In genomic region chr19:39532233-39533002, GRCh38 we compare ENCODE assay signal across 1 cellular context.
TF ChIP-seq lines count a peak whose summit lies in the region.

Gene EID2B, minus strand, starts transcription at chr19:39532852. Its CDS starts 50 bp downstream, at chr19:39532802.

TF ChIP-seq in GM12878, 131 proteins besides CTCF, POLR2A, EP300 and RAD21 (continued from another document and continues in another):
- no peak for TF ChIP-seq RELA (IDR thresholded peaks at IDR 0.05; ENCODE audit: borderline replicate concordance, partially characterized antibody)
- peak; percentile 49; the same call in 1 of the 2 replicates for TF ChIP-seq PAX5 (IDR thresholded peaks at IDR 0.05; ENCODE audit: borderline replicate concordance, low read depth, low read length)
- peak; percentile 27; the same call in 1 of the 2 replicates for TF ChIP-seq SIN3A (IDR thresholded peaks at IDR 0.05; ENCODE audit: low read depth, low read length)
- peak; percentile 89 for TF ChIP-seq YY1 (IDR thresholded peaks at IDR 0.05; ENCODE audit: low read depth, low read length)
- no peak; the same call in 1 of the 2 replicates for TF ChIP-seq BACH1 (IDR thresholded peaks at IDR 0.05; ENCODE audit: borderline replicate concordance)
- peak; percentile 100 for TF ChIP-seq IKZF1 (conservative IDR thresholded peaks at IDR 0.05)
- no peak for TF ChIP-seq PML (IDR thresholded peaks at IDR 0.05; ENCODE audit: low read length)
- no peak for TF ChIP-seq MEF2B (IDR thresholded peaks at IDR 0.05; ENCODE audit: partially characterized antibody, poor library complexity, severe bottlenecking)
- peak; percentile 93 for TF ChIP-seq RB1 (IDR thresholded peaks at IDR 0.05; ENCODE audit: borderline replicate concordance)
- 0 out of 3 replicates have a peak, but pooled peaks of 1 of the 2 experiments have one; percentile 17 for TF ChIP-seq EGR1 (IDR thresholded peaks at IDR 0.05; ENCODE audit: borderline replicate concordance in 1 of 2, low read depth in 2 of 2, low read length in 2 of 2)
- no peak for TF ChIP-seq ZBED1 (IDR thresholded peaks at IDR 0.05; ENCODE audit: borderline replicate concordance)
- TF ChIP-seq ZNF622 (IDR thresholded peaks at IDR 0.05): no peak
- no peak for TF ChIP-seq PBX3 (IDR thresholded peaks at IDR 0.05; ENCODE audit: insufficient replicate concordance, low read depth, low read length)
- TF ChIP-seq TCF12 (IDR thresholded peaks at IDR 0.05; ENCODE audit: low read depth, low read length): 0 out of 2 replicates have a peak, but pooled peaks have one; percentile 8
- TF ChIP-seq GATAD2B (conservative IDR thresholded peaks at IDR 0.05; ENCODE audit: low read depth): peak; percentile 72; the same call in 1 of the 2 replicates
- TF ChIP-seq SIX5 (IDR thresholded peaks at IDR 0.05; ENCODE audit: low read depth, low read length, severe bottlenecking): no peak
- TF ChIP-seq SP1 (IDR thresholded peaks at IDR 0.05; ENCODE audit: low read depth, low read length): peak; percentile 81
- TF ChIP-seq, protein P1, sequence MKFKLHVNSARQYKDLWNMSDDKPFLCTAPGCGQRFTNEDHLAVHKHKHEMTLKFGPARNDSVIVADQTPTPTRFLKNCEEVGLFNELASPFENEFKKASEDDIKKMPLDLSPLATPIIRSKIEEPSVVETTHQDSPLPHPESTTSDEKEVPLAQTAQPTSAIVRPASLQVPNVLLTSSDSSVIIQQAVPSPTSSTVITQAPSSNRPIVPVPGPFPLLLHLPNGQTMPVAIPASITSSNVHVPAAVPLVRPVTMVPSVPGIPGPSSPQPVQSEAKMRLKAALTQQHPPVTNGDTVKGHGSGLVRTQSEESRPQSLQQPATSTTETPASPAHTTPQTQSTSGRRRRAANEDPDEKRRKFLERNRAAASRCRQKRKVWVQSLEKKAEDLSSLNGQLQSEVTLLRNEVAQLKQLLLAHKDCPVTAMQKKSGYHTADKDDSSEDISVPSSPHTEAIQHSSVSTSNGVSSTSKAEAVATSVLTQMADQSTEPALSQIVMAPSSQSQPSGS (IDR thresholded peaks at IDR 0.05; ENCODE audit: low read length): no peak
- TF ChIP-seq ZNF217 (IDR thresholded peaks at IDR 0.05): no peak
- 0 out of 2 replicates have a peak, but pooled peaks have one; percentile 7 for TF ChIP-seq RUNX3 (IDR thresholded peaks at IDR 0.05; ENCODE audit: low read length)
- no peak for TF ChIP-seq JUNB (IDR thresholded peaks at IDR 0.05)
- TF ChIP-seq, protein P2, sequence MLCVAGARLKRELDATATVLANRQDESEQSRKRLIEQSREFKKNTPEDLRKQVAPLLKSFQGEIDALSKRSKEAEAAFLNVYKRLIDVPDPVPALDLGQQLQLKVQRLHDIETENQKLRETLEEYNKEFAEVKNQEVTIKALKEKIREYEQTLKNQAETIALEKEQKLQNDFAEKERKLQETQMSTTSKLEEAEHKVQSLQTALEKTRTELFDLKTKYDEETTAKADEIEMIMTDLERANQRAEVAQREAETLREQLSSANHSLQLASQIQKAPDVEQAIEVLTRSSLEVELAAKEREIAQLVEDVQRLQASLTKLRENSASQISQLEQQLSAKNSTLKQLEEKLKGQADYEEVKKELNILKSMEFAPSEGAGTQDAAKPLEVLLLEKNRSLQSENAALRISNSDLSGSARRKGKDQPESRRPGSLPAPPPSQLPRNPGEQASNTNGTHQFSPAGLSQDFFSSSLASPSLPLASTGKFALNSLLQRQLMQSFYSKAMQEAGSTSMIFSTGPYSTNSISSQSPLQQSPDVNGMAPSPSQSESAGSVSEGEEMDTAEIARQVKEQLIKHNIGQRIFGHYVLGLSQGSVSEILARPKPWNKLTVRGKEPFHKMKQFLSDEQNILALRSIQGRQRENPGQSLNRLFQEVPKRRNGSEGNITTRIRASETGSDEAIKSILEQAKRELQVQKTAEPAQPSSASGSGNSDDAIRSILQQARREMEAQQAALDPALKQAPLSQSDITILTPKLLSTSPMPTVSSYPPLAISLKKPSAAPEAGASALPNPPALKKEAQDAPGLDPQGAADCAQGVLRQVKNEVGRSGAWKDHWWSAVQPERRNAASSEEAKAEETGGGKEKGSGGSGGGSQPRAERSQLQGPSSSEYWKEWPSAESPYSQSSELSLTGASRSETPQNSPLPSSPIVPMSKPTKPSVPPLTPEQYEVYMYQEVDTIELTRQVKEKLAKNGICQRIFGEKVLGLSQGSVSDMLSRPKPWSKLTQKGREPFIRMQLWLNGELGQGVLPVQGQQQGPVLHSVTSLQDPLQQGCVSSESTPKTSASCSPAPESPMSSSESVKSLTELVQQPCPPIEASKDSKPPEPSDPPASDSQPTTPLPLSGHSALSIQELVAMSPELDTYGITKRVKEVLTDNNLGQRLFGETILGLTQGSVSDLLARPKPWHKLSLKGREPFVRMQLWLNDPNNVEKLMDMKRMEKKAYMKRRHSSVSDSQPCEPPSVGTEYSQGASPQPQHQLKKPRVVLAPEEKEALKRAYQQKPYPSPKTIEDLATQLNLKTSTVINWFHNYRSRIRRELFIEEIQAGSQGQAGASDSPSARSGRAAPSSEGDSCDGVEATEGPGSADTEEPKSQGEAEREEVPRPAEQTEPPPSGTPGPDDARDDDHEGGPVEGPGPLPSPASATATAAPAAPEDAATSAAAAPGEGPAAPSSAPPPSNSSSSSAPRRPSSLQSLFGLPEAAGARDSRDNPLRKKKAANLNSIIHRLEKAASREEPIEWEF (IDR thresholded peaks at IDR 0.05; ENCODE audit: insufficient replicate concordance, low read depth, low read length): no peak
- no peak for TF ChIP-seq TCF7 (IDR thresholded peaks at IDR 0.05; ENCODE audit: borderline replicate concordance)
- TF ChIP-seq FOXM1 (IDR thresholded peaks at IDR 0.05; ENCODE audit: low read depth, low read length): no peak
- TF ChIP-seq ZNF207 (IDR thresholded peaks at IDR 0.05; ENCODE audit: borderline replicate concordance): peak; percentile 39; the same call in 1 of the 2 replicates
- no peak for TF ChIP-seq IRF5 (IDR thresholded peaks at IDR 0.05; ENCODE audit: borderline replicate concordance)
- no peak for TF ChIP-seq SRF (IDR thresholded peaks at IDR 0.05; ENCODE audit: low read depth in 2 of 2, low read length in 2 of 2)
- peak; percentile 32 to 35; a peak in 2 of 4 replicates for TF ChIP-seq IKZF2 (IDR thresholded peaks at IDR 0.05)
- TF ChIP-seq NR2F1 (conservative IDR thresholded peaks at IDR 0.05): peak; percentile 56
- TF ChIP-seq ZBTB4 (CRISPR knock-in tag; IDR thresholded peaks at IDR 0.05): no peak
- no peak for TF ChIP-seq NR2C2 (IDR thresholded peaks at IDR 0.05; ENCODE audit: borderline replicate concordance, control insufficient read depth, insufficient read length, low read depth)
- peak; percentile 84; the same call in 1 of the 2 replicates for TF ChIP-seq ASH2L (IDR thresholded peaks at IDR 0.05; ENCODE audit: borderline replicate concordance, low read depth)
- TF ChIP-seq, protein P3, sequence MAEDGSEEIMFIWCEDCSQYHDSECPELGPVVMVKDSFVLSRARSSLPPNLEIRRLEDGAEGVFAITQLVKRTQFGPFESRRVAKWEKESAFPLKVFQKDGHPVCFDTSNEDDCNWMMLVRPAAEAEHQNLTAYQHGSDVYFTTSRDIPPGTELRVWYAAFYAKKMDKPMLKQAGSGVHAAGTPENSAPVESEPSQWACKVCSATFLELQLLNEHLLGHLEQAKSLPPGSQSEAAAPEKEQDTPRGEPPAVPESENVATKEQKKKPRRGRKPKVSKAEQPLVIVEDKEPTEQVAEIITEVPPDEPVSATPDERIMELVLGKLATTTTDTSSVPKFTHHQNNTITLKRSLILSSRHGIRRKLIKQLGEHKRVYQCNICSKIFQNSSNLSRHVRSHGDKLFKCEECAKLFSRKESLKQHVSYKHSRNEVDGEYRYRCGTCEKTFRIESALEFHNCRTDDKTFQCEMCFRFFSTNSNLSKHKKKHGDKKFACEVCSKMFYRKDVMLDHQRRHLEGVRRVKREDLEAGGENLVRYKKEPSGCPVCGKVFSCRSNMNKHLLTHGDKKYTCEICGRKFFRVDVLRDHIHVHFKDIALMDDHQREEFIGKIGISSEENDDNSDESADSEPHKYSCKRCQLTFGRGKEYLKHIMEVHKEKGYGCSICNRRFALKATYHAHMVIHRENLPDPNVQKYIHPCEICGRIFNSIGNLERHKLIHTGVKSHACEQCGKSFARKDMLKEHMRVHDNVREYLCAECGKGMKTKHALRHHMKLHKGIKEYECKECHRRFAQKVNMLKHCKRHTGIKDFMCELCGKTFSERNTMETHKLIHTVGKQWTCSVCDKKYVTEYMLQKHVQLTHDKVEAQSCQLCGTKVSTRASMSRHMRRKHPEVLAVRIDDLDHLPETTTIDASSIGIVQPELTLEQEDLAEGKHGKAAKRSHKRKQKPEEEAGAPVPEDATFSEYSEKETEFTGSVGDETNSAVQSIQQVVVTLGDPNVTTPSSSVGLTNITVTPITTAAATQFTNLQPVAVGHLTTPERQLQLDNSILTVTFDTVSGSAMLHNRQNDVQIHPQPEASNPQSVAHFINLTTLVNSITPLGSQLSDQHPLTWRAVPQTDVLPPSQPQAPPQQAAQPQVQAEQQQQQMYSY (CRISPR knock-in tag; IDR thresholded peaks at IDR 0.05): no peak
- peak; percentile 77 for TF ChIP-seq SMC3 (IDR thresholded peaks at IDR 0.05; ENCODE audit: borderline replicate concordance, low read length)
- TF ChIP-seq KDM1A (IDR thresholded peaks at IDR 0.05; ENCODE audit: borderline replicate concordance): no peak
- peak; percentile 89 for TF ChIP-seq SMARCA5 (IDR thresholded peaks at IDR 0.05)
- TF ChIP-seq, protein P4, sequence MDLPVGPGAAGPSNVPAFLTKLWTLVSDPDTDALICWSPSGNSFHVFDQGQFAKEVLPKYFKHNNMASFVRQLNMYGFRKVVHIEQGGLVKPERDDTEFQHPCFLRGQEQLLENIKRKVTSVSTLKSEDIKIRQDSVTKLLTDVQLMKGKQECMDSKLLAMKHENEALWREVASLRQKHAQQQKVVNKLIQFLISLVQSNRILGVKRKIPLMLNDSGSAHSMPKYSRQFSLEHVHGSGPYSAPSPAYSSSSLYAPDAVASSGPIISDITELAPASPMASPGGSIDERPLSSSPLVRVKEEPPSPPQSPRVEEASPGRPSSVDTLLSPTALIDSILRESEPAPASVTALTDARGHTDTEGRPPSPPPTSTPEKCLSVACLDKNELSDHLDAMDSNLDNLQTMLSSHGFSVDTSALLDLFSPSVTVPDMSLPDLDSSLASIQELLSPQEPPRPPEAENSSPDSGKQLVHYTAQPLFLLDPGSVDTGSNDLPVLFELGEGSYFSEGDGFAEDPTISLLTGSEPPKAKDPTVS (IDR thresholded peaks at IDR 0.05; ENCODE audit: low read depth, low read length): no peak
- no peak for TF ChIP-seq POLR2AphosphoS2 (IDR thresholded peaks at IDR 0.05; ENCODE audit: low read depth, low read length)
- no peak for TF ChIP-seq CBFB (IDR thresholded peaks at IDR 0.05; ENCODE audit: low read depth)
- 0 out of 2 replicates have a peak, but pooled peaks have one; percentile 21 for TF ChIP-seq HCFC1 (IDR thresholded peaks at IDR 0.05; ENCODE audit: low read length)
- TF ChIP-seq NFIC (IDR thresholded peaks at IDR 0.05; ENCODE audit: low read depth, low read length): no peak
